8 cellular contexts compared by ENCODE assay signal in the genomic region with DNA sequence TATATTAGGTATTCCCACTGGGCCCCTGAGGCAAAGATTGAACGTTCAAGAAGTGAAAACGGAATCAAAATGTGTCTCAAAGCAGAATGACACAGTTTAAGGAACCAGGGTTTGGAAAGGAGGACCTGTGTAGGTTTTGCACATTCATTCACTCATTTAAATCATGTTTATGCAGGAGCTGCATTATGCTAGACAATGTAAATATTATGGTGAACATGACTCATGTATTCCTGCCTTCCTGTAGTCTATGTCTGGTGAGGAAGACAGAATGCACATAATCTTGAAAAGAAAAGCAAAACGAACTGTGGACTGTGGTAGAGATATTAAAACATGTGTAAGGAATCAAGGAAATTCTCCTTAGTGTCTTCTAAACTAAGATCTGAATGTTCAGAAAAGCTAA.
"Had no signal": no experiment of that assay in that cellular context is flagged by ENCODE, and none has a peak within 500 bp of the region (broad histone marks: within the 10 kb centered on the region; RNA-seq: fewer than 3 reads in every experiment).

No MANE protein-coding gene starts in this region.

- H3K36me3 ChIP-seq: adrenal gland, gastroesophageal sphincter had no signal

- H3K27ac ChIP-seq: adrenal gland, gastroesophageal sphincter had no signal

- H3K4me1 Mint-ChIP-seq: naive B cell had no signal

- H3K4me3 Mint-ChIP-seq: naive B cell had no signal

- H3K36me3 Mint-ChIP-seq: naive B cell had no signal

- H3K27me3 ChIP-seq: adrenal gland, gastroesophageal sphincter had no signal

- H3K27me3 Mint-ChIP-seq: naive B cell had no signal

- DNase-seq: activated CD4-positive, alpha-beta T cell treated with anti-CD3 and anti-CD28 coated beads, Interleukin-2, amount 50 U/mL, for 1 hour; activated naive CD4-positive, alpha-beta T cell treated with anti-CD3 and anti-CD28 coated beads, Interleukin-2, amount 50 U/mL, for 16 hours; adrenal gland; naive B cell; stimulated activated CD4-positive, alpha-beta T cell treated with anti-CD3 and anti-CD28 coated beads, Interleukin-2, amount 100 ng/mL, for 24 hours; stimulated activated naive CD4-positive, alpha-beta T cell; trophoblast cell had no signal

- H3K9me3 ChIP-seq: adrenal gland, gastroesophageal sphincter had no signal

- H3K4me3 ChIP-seq: adrenal gland, gastroesophageal sphincter had no signal

- H3K27ac Mint-ChIP-seq: naive B cell had no signal

- H3K4me1 ChIP-seq: adrenal gland, gastroesophageal sphincter had no signal

- ATAC-seq: gastroesophageal sphincter had no signal
